In genomic region chr2:233228414-233228813, GRCh38 we compare ENCODE assay signal across 21 cellular contexts.
"Had no signal": no experiment of that assay in that cellular context is flagged by ENCODE, and none has a peak within 500 bp of the region (broad histone marks: within the 10 kb centered on the region; RNA-seq: fewer than 3 reads in every experiment).

No MANE protein-coding gene starts in this region.

- ATAC-seq: K562, T-cell had no signal

- DNase-seq: Kasumi-1, MM.1S, NCI-H1092 treated with DMSO at 0.1 percent for 48 hours, NCI-H1436, NCI-H1930, NCI-H2081, NCI-H2107, NCI-H2227 treated with DMSO at 0.1 percent for 48 hours, NCI-H524, NCI-H69, NCI-H774, Right ventricle myocardium superior, RPMI8226, SIG-M5, SK-N-SH, SW 1271, T-cell had no signal

- H3K27ac ChIP-seq: HL-60, KMS-11, SJSA1 had no signal
